ENCODE assay signal across 1 cellular context in the genomic region with DNA sequence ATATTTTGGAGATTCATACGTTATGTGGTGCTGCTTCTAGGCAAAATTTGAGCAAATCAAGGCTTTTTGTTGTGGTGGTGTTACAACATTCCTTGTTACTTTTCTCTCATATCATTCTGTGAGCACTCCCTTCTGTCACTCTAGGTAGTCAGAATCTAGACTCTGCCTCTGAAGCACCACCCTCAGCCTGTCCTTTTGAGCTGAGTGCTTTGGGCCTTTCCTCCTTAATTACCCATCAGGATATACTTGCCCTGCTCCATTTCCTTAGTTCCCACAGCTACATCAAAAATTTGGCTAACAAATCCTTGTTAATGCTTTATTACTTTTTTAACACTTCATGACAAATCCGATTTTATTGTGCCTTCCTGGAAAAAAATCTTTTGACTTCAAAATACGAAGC.
TF ChIP-seq lines count a peak whose summit lies in the region.

No MANE protein-coding gene starts in this region.

TF ChIP-seq in GM23338, 12 proteins besides CTCF, POLR2A, EP300 and RAD21:
- TF ChIP-seq, protein P1, sequence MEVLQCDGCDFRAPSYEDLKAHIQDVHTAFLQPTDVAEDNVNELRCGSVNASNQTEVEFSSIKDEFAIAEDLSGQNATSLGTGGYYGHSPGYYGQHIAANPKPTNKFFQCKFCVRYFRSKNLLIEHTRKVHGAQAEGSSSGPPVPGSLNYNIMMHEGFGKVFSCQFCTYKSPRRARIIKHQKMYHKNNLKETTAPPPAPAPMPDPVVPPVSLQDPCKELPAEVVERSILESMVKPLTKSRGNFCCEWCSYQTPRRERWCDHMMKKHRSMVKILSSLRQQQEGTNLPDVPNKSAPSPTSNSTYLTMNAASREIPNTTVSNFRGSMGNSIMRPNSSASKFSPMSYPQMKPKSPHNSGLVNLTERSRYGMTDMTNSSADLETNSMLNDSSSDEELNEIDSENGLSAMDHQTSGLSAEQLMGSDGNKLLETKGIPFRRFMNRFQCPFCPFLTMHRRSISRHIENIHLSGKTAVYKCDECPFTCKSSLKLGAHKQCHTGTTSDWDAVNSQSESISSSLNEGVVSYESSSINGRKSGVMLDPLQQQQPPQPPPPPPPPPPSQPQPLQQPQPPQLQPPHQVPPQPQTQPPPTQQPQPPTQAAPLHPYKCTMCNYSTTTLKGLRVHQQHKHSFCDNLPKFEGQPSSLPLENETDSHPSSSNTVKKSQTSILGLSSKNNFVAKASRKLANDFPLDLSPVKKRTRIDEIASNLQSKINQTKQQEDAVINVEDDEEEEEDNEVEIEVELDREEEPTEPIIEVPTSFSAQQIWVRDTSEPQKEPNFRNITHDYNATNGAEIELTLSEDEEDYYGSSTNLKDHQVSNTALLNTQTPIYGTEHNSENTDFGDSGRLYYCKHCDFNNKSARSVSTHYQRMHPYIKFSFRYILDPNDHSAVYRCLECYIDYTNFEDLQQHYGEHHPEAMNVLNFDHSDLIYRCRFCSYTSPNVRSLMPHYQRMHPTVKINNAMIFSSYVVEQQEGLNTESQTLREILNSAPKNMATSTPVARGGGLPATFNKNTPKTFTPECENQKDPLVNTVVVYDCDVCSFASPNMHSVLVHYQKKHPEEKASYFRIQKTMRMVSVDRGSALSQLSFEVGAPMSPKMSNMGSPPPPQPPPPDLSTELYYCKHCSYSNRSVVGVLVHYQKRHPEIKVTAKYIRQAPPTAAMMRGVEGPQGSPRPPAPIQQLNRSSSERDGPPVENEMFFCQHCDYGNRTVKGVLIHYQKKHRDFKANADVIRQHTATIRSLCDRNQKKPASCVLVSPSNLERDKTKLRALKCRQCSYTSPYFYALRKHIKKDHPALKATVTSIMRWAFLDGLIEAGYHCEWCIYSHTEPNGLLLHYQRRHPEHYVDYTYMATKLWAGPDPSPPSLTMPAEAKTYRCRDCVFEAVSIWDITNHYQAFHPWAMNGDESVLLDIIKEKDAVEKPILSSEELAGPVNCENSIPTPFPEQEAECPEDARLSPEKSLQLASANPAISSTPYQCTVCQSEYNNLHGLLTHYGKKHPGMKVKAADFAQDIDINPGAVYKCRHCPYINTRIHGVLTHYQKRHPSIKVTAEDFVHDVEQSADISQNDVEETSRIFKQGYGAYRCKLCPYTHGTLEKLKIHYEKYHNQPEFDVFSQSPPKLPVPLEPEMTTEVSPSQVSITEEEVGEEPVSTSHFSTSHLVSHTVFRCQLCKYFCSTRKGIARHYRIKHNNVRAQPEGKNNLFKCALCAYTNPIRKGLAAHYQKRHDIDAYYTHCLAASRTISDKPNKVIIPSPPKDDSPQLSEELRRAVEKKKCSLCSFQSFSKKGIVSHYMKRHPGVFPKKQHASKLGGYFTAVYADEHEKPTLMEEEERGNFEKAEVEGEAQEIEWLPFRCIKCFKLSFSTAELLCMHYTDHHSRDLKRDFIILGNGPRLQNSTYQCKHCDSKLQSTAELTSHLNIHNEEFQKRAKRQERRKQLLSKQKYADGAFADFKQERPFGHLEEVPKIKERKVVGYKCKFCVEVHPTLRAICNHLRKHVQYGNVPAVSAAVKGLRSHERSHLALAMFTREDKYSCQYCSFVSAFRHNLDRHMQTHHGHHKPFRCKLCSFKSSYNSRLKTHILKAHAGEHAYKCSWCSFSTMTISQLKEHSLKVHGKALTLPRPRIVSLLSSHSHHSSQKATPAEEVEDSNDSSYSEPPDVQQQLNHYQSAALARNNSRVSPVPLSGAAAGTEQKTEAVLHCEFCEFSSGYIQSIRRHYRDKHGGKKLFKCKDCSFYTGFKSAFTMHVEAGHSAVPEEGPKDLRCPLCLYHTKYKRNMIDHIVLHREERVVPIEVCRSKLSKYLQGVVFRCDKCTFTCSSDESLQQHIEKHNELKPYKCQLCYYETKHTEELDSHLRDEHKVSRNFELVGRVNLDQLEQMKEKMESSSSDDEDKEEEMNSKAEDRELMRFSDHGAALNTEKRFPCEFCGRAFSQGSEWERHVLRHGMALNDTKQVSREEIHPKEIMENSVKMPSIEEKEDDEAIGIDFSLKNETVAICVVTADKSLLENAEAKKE (CRISPR knock-in tag; IDR thresholded peaks at IDR 0.05): no peak
- TF ChIP-seq POLR2AphosphoS5 (IDR thresholded peaks at IDR 0.05; ENCODE audit: low read depth): no peak
